In genomic region chr17:21523482-21524210, GRCh38 we compare ENCODE assay signal across 26 cellular contexts.
A peak's percentile ranks its signal among the peaks of the same experiment; 100 is the strongest.
DNase-seq lines count a peak whose midpoint lies in the region; ATAC-seq and TF ChIP-seq lines count a peak whose summit lies in the region.
"Had no signal": no experiment of that assay in that cellular context is flagged by ENCODE, and none has a peak within 500 bp of the region (broad histone marks: within the 10 kb centered on the region; RNA-seq: fewer than 3 reads in every experiment).

No MANE protein-coding gene starts in this region.

- peak; percentile 30 for DNase-seq in SK-N-SH
- peak; percentile 15 for DNase-seq in NCI-H460 (ENCODE audit: extremely low read depth, low read depth)
- DNase-seq in hepatic stellate cell (ENCODE audit: low spot score): peak; percentile 29
- DNase-seq in CD1c-positive myeloid dendritic cell (ENCODE audit: extremely low spot score): no peak
- no peak for DNase-seq in activated CD4-positive, alpha-beta T cell treated with anti-CD3 and anti-CD28 coated beads for 1 hour
- no peak for DNase-seq in stomach
- DNase-seq: activated CD4-positive, alpha-beta T cell treated with anti-CD3 and anti-CD28 coated beads for 36 hours; activated naive CD4-positive, alpha-beta T cell; activated T-cell treated with anti-CD3 and anti-CD28 coated beads, Interleukin-2, amount 50 U/mL, for 24 hours; Caco-2; effector memory CD8-positive, alpha-beta T cell; H9; kidney; lower lobe of right lung; NCI-H1092; NCI-H2081; NCI-H510A; nephron progenitor cell; NK-92 treated with Interleukin-12 subunit alpha and Interleukin-12 subunit beta, amount 100 ng/mL, for 24 hours; SIG-M5; upper lobe of left lung had no signal

- TF ChIP-seq EP300 in SK-N-SH (IDR thresholded peaks at IDR 0.05; ENCODE audit: borderline replicate concordance in 1 of 2, low read depth in 1 of 2, low read length in 1 of 2) (no peak), stomach (IDR thresholded peaks at IDR 0.05) (no peak)

- no peaks in the 10 kb centered on the region; a peak in 1 of 4 replicates for H3K4me1 ChIP-seq in SK-N-SH (ENCODE audit: control insufficient read depth in 1 of 2, insufficient read depth in 2 of 2, low read depth in 1 of 2, low read length in 1 of 2)
- peaks cover 11% of the 10 kb centered on the region for H3K4me1 ChIP-seq in skeletal muscle satellite cell (ENCODE audit: control insufficient read depth, insufficient read depth, low read length)
- H3K4me1 ChIP-seq in stomach: peaks cover 0 to 20% (median 0%) of the 10 kb centered on the region in 4 donors
- H3K4me1 ChIP-seq: Caco-2, lower lobe of right lung, upper lobe of left lung had no signal

- TF ChIP-seq RAD21 in SK-N-SH (IDR thresholded peaks at IDR 0.05; ENCODE audit: low read length): no peak

- no peak overlapping the region for H2AFZ ChIP-seq in SK-N-SH (ENCODE audit: low read depth)

- no peak overlapping the region for H3K27ac ChIP-seq in SK-N-SH (ENCODE audit: low read depth in 2 of 2, low read length in 1 of 2)
- H3K27ac ChIP-seq in stomach: peak overlapping the region in 1 of 5 donors; percentile 60
- H3K27ac ChIP-seq: brain microvascular endothelial cell, esophagus muscularis mucosa, gastroesophageal sphincter, lower lobe of right lung, upper lobe of left lung had no signal

- TF ChIP-seq POLR2A in stomach (IDR thresholded peaks at IDR 0.05): no peak

- H4K20me1 ChIP-seq in SK-N-SH (ENCODE audit: insufficient read depth): no peaks in the 10 kb centered on the region

- H3K9ac ChIP-seq in SK-N-SH: no peak overlapping the region
- H3K9ac ChIP-seq in skeletal muscle satellite cell (ENCODE audit: low read depth, low read length): peak overlapping the region; percentile 40

- H3K27me3 ChIP-seq in SK-N-SH (ENCODE audit: insufficient read depth) (no peaks in the 10 kb centered on the region; the same call in 1 of the 2 replicates), skeletal muscle satellite cell (ENCODE audit: control insufficient read depth, insufficient read depth, low read length) (peaks cover 1% of the 10 kb centered on the region), stomach (no peaks in the 10 kb centered on the region)
- H3K27me3 ChIP-seq: brain microvascular endothelial cell, esophagus muscularis mucosa, gastroesophageal sphincter, upper lobe of left lung had no signal

- H3K36me3 ChIP-seq in SK-N-SH (replicated peaks in 1 of 2; ENCODE audit: control insufficient read depth in 1 of 2, insufficient read depth in 2 of 2, low read length in 1 of 2) (no peaks in the 10 kb centered on the region), skeletal muscle satellite cell (ENCODE audit: insufficient read depth, low read length) (no peaks in the 10 kb centered on the region), stomach (no peaks in the 10 kb centered on the region)
- H3K36me3 ChIP-seq: brain microvascular endothelial cell, esophagus muscularis mucosa, gastroesophageal sphincter, lower lobe of right lung, upper lobe of left lung had no signal

- TF ChIP-seq CTCF in SK-N-SH (IDR thresholded peaks at IDR 0.05) (no peak), stomach (IDR thresholded peaks at IDR 0.05) (no peak)

- 81% methylated on average over 5 of the region's 7 CpGs for WGBS in SK-N-SH (ENCODE audit: low lambda C conversion rate)
- WGBS in stomach, 5 donors: 64 to 74% (median 71%) methylated on average over 7 of the region's 7 CpGs

- POLR2A ChIA-PET in SK-N-SH (lab: Yijun Ruan, JAX): no interaction called here

- CTCF ChIA-PET in SK-N-SH (lab: Yijun Ruan, JAX): interaction anchor here (1.2 to 6.4 kb wide), 4 partner anchors 8 to 66 kb away, joined by 3 to 61 read pairs (median 8); no protein-coding TSS in a partner anchor

- no peaks in the 10 kb centered on the region for H3K79me2 ChIP-seq in SK-N-SH (ENCODE audit: insufficient read depth)

- ATAC-seq in SK-N-SH treated with all-trans-retinoic acid at 6 μM for 48 hours: no peak; the same call in 2 of the 3 replicates
- ATAC-seq: activated CD4-positive, alpha-beta T cell treated with anti-CD3 and anti-CD28 coated beads for 36 hours; effector memory CD8-positive, alpha-beta T cell; gastroesophageal sphincter; lower lobe of right lung had no signal

- H3K9me3 ChIP-seq in SK-N-SH: no peaks in the 10 kb centered on the region
- H3K9me3 ChIP-seq in skeletal muscle satellite cell (replicated peaks; ENCODE audit: low read length): no peaks in the 10 kb centered on the region
- H3K9me3 ChIP-seq in stomach: no peaks in the 10 kb centered on the region
- H3K9me3 ChIP-seq: Caco-2, esophagus muscularis mucosa, gastroesophageal sphincter, lower lobe of right lung, upper lobe of left lung had no signal

- intact Hi-C loops in stomach (cut with DNase I; ENCODE audit: low total_unique reads): loop anchor here (10.0 kb wide), 1 partner anchor 409 kb away; no protein-coding TSS in a partner anchor

- H3K4me2 ChIP-seq in SK-N-SH (no peak overlapping the region), skeletal muscle satellite cell (ENCODE audit: low read length) (peak overlapping the region; percentile 62)

- no peaks in the 10 kb centered on the region for H3K9me2 ChIP-seq in SK-N-SH

- H3K4me3 ChIP-seq in SK-N-SH (ENCODE audit: low read depth in 2 of 2, low read length in 1 of 2) (no peak overlapping the region), skeletal muscle satellite cell (ENCODE audit: low read length) (no peak overlapping the region), stomach (no peak overlapping the region)
- H3K4me3 ChIP-seq: esophagus muscularis mucosa, gastroesophageal sphincter, lower lobe of right lung, upper lobe of left lung had no signal

- no peaks in the 10 kb centered on the region for H3F3A ChIP-seq in SK-N-SH (replicated peaks; ENCODE audit: insufficient read depth)

TF ChIP-seq in SK-N-SH, 30 proteins besides CTCF, POLR2A, EP300 and RAD21:
- no peak for TF ChIP-seq SMC3 (IDR thresholded peaks at IDR 0.05; ENCODE audit: low read depth, low read length)
- no peak for TF ChIP-seq TCF12 (IDR thresholded peaks at IDR 0.05)

TF ChIP-seq in SK-N-SH treated with all-trans-retinoic acid at 6 μM for 48 hours, 23 proteins besides CTCF, POLR2A, EP300 and RAD21:
- TF ChIP-seq CSRNP3 (CRISPR knock-in tag; IDR thresholded peaks at IDR 0.05) (no peak), ARNTL (CRISPR knock-in tag; IDR thresholded peaks at IDR 0.05; ENCODE audit: borderline replicate concordance, low read depth) (no peak), ZC3H10 (CRISPR knock-in tag; IDR thresholded peaks at IDR 0.05) (no peak), TCF4 (CRISPR knock-in tag; IDR thresholded peaks at IDR 0.05; ENCODE audit: borderline replicate concordance) (no peak), GLIS3 (CRISPR knock-in tag; IDR thresholded peaks at IDR 0.05) (no peak)
TF ChIP-seq in SK-N-SH treated with all-trans-retinoic acid at 6 μM for 48 hours: peak in this region for 0.

Comparison
In these comparisons a context has a peak if more than half of its experiments do, and no peak if none do; other contexts are left out.
1. DNase-seq: peak in SK-N-SH (single experiment), NCI-H460 (single experiment) and hepatic stellate cell (single experiment); none in CD1c-positive myeloid dendritic cell (single experiment), activated CD4-positive, alpha-beta T cell treated with anti-CD3 and anti-CD28 coated beads for 1 hour (single experiment) and stomach (single experiment).